1 cellular context compared by ENCODE assay signal in the genomic region with DNA sequence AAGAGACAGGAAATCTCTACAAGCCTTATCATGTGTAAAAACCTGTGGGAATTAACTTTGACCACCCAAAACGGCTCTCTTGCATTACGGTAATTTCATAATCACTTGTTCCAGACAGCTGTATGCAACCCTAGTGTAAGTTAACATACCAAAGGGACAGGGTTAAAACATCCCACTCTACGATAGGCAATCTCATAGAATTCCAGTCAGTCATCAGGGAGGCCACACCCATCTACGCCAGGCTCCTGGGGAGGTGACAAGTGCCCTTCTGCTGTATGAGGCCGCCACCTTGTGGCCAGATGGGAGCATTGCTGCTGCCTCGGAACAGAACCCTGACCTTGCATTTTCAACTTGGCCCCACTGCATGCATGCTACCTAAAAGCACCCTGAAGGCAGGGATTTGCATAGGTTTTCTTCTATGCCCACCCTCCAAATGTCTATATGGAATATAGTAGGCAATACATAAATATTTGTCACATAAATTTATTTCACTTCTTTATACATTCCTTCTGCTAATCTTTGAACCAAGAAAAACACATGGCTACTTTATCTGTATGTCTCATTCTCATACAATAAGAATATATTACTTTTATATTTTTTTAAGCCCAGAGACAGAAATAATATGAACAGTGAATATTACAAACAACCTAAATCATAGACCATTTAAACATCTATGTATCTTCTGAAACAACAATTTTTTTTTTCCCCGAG.
TF ChIP-seq lines count a peak whose summit lies in the region.

No MANE protein-coding gene starts in this region.

TF ChIP-seq in HepG2, 621 proteins besides CTCF, POLR2A, EP300 and RAD21 (continued from another document and continues in another):
- TF ChIP-seq, protein P1, sequence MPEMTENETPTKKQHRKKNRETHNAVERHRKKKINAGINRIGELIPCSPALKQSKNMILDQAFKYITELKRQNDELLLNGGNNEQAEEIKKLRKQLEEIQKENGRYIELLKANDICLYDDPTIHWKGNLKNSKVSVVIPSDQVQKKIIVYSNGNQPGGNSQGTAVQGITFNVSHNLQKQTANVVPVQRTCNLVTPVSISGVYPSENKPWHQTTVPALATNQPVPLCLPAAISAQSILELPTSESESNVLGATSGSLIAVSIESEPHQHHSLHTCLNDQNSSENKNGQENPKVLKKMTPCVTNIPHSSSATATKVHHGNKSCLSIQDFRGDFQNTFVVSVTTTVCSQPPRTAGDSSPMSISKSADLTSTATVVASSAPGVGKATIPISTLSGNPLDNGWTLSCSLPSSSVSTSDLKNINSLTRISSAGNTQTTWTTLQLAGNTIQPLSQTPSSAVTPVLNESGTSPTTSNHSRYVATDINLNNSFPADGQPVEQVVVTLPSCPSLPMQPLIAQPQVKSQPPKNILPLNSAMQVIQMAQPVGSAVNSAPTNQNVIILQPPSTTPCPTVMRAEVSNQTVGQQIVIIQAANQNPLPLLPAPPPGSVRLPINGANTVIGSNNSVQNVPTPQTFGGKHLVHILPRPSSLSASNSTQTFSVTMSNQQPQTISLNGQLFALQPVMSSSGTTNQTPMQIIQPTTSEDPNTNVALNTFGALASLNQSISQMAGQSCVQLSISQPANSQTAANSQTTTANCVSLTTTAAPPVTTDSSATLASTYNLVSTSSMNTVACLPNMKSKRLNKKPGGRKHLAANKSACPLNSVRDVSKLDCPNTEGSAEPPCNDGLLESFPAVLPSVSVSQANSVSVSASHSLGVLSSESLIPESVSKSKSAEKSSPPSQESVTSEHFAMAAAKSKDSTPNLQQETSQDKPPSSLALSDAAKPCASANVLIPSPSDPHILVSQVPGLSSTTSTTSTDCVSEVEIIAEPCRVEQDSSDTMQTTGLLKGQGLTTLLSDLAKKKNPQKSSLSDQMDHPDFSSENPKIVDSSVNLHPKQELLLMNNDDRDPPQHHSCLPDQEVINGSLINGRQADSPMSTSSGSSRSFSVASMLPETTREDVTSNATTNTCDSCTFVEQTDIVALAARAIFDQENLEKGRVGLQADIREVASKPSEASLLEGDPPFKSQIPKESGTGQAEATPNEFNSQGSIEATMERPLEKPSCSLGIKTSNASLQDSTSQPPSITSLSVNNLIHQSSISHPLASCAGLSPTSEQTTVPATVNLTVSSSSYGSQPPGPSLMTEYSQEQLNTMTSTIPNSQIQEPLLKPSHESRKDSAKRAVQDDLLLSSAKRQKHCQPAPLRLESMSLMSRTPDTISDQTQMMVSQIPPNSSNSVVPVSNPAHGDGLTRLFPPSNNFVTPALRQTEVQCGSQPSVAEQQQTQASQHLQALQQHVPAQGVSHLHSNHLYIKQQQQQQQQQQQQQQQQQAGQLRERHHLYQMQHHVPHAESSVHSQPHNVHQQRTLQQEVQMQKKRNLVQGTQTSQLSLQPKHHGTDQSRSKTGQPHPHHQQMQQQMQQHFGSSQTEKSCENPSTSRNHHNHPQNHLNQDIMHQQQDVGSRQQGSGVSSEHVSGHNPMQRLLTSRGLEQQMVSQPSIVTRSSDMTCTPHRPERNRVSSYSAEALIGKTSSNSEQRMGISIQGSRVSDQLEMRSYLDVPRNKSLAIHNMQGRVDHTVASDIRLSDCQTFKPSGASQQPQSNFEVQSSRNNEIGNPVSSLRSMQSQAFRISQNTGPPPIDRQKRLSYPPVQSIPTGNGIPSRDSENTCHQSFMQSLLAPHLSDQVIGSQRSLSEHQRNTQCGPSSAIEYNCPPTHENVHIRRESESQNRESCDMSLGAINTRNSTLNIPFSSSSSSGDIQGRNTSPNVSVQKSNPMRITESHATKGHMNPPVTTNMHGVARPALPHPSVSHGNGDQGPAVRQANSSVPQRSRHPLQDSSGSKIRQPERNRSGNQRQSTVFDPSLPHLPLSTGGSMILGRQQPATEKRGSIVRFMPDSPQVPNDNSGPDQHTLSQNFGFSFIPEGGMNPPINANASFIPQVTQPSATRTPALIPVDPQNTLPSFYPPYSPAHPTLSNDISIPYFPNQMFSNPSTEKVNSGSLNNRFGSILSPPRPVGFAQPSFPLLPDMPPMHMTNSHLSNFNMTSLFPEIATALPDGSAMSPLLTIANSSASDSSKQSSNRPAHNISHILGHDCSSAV (CRISPR knock-in tag; IDR thresholded peaks at IDR 0.05; ENCODE audit: borderline replicate concordance) = no peak
- TF ChIP-seq HOXA3 (CRISPR knock-in tag; IDR thresholded peaks at IDR 0.05) = peak; percentile 71; the same call in 1 of the 2 replicates
- TF ChIP-seq ZFP36 (IDR thresholded peaks at IDR 0.05; ENCODE audit: borderline replicate concordance, low read depth, low read length, partially characterized antibody) = no peak
- TF ChIP-seq FOXK1 (CRISPR knock-in tag; IDR thresholded peaks at IDR 0.05; ENCODE audit: borderline replicate concordance, low read depth) = 0 out of 2 replicates have a peak, but pooled peaks have one; percentile 28
- TF ChIP-seq ZNF263 (CRISPR knock-in tag; IDR thresholded peaks at IDR 0.05) = peak; percentile 25; the same call in 1 of the 2 replicates
- no peak for TF ChIP-seq BRCA1 (CRISPR knock-in tag; IDR thresholded peaks at IDR 0.05)
- no peak for TF ChIP-seq ZNF850 (CRISPR knock-in tag; conservative IDR thresholded peaks at IDR 0.05)
- TF ChIP-seq TRIM24 (CRISPR knock-in tag; IDR thresholded peaks at IDR 0.05) = no peak
- TF ChIP-seq ZNF3 (CRISPR knock-in tag; IDR thresholded peaks at IDR 0.05) = no peak
- TF ChIP-seq ISL2 (CRISPR knock-in tag; IDR thresholded peaks at IDR 0.05) = peak; percentile 33; the same call in 1 of the 2 replicates
- TF ChIP-seq POLR2AphosphoS2 (IDR thresholded peaks at IDR 0.05; ENCODE audit: low read depth, low read length) = no peak
- TF ChIP-seq, protein P2, sequence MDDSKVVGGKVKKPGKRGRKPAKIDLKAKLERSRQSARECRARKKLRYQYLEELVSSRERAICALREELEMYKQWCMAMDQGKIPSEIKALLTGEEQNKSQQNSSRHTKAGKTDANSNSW (CRISPR knock-in tag; IDR thresholded peaks at IDR 0.05; ENCODE audit: borderline replicate concordance) = no peak
- TF ChIP-seq HNF4A (CRISPR knock-in tag; IDR thresholded peaks at IDR 0.05) = peak; percentile 23; the same call in 1 of the 2 replicates
- no peak for TF ChIP-seq ZNF776 (CRISPR knock-in tag; IDR thresholded peaks at IDR 0.05)
- TF ChIP-seq KLF12 (CRISPR knock-in tag; IDR thresholded peaks at IDR 0.05; ENCODE audit: borderline replicate concordance) = peak; percentile 98
- TF ChIP-seq ZNF101 (CRISPR knock-in tag; IDR thresholded peaks at IDR 0.05; ENCODE audit: borderline replicate concordance, low read depth) = no peak
- TF ChIP-seq PAWR (CRISPR knock-in tag; IDR thresholded peaks at IDR 0.05; ENCODE audit: borderline replicate concordance) = no peak
- TF ChIP-seq ZNF451 (CRISPR knock-in tag; IDR thresholded peaks at IDR 0.05) = no peak
- no peak for TF ChIP-seq NR2C2 (CRISPR knock-in tag; IDR thresholded peaks at IDR 0.05; ENCODE audit: borderline replicate concordance)
- TF ChIP-seq ELF4 (CRISPR knock-in tag; IDR thresholded peaks at IDR 0.05; ENCODE audit: borderline replicate concordance) = no peak
- no peak for TF ChIP-seq ZBTB42 (CRISPR knock-in tag; IDR thresholded peaks at IDR 0.05)
- TF ChIP-seq REXO4 (CRISPR knock-in tag; IDR thresholded peaks at IDR 0.05; ENCODE audit: borderline replicate concordance) = no peak
- no peak for TF ChIP-seq ARHGAP35 (CRISPR knock-in tag; IDR thresholded peaks at IDR 0.05; ENCODE audit: borderline replicate concordance)
- TF ChIP-seq, protein P3, sequence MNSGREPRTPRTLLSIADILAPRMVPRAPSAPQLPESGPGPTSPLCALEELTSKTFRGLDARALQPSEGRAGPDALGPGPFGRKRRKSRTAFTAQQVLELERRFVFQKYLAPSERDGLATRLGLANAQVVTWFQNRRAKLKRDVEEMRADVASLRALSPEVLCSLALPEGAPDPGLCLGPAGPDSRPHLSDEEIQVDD (CRISPR knock-in tag; IDR thresholded peaks at IDR 0.05; ENCODE audit: borderline replicate concordance) = no peak
- peak; percentile 83 for TF ChIP-seq SMAD3 (CRISPR knock-in tag; IDR thresholded peaks at IDR 0.05)
- no peak; the same call in 1 of the 2 replicates for TF ChIP-seq BORCS8-MEF2B (CRISPR knock-in tag; IDR thresholded peaks at IDR 0.05)
- TF ChIP-seq TSC22D2 (CRISPR knock-in tag; IDR thresholded peaks at IDR 0.05; ENCODE audit: borderline replicate concordance) = peak; percentile 42; the same call in 1 of the 2 replicates
- no peak for TF ChIP-seq ONECUT2 (CRISPR knock-in tag; IDR thresholded peaks at IDR 0.05)
- no peak for TF ChIP-seq KDM4B (CRISPR knock-in tag; IDR thresholded peaks at IDR 0.05)
- no peak for TF ChIP-seq ZNF616 (CRISPR knock-in tag; IDR thresholded peaks at IDR 0.05; ENCODE audit: low read depth)
- TF ChIP-seq CENPX (CRISPR knock-in tag; IDR thresholded peaks at IDR 0.05) = no peak
- no peak for TF ChIP-seq ZNF251 (CRISPR knock-in tag; IDR thresholded peaks at IDR 0.05)
- TF ChIP-seq XBP1 (CRISPR knock-in tag; IDR thresholded peaks at IDR 0.05) = no peak
- TF ChIP-seq SIX4 (CRISPR knock-in tag; IDR thresholded peaks at IDR 0.05) = peak; percentile 33; the same call in 1 of the 2 replicates
- TF ChIP-seq ZNF737 (CRISPR knock-in tag; IDR thresholded peaks at IDR 0.05; ENCODE audit: borderline replicate concordance) = no peak
- no peak for TF ChIP-seq ZZZ3 (CRISPR knock-in tag; IDR thresholded peaks at IDR 0.05; ENCODE audit: borderline replicate concordance)
- TF ChIP-seq ZNF124 (CRISPR knock-in tag; IDR thresholded peaks at IDR 0.05) = no peak
- TF ChIP-seq, protein P4, sequence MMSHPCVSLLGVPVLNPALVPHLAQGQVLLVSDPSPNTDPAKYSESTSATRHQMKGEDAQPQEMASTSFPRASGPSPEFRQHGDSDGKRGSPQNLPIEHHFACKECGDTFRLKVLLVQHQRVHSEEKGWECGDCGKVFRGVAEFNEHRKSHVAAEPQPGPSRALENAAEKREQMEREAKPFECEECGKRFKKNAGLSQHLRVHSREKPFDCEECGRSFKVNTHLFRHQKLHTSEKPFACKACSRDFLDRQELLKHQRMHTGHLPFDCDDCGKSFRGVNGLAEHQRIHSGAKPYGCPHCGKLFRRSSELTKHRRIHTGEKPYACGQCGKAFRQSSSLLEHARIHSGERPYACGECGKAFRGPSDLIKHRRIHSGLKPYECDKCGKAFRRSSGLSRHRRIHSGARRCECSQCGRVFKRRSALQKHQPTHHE (CRISPR knock-in tag; IDR thresholded peaks at IDR 0.05; ENCODE audit: borderline replicate concordance) = no peak
- TF ChIP-seq CREM (IDR thresholded peaks at IDR 0.05) = no peak
- TF ChIP-seq CREM (CRISPR knock-in tag; IDR thresholded peaks at IDR 0.05) = no peak
- TF ChIP-seq MAF1 (CRISPR knock-in tag; IDR thresholded peaks at IDR 0.05; ENCODE audit: borderline replicate concordance) = no peak
- no peak for TF ChIP-seq KAT7 (CRISPR knock-in tag; IDR thresholded peaks at IDR 0.05; ENCODE audit: borderline replicate concordance)
- TF ChIP-seq RNF2 (conservative IDR thresholded peaks at IDR 0.05; ENCODE audit: low read depth) = no peak
- TF ChIP-seq LCORL (IDR thresholded peaks at IDR 0.05) = no peak
- no peak for TF ChIP-seq LCORL (CRISPR knock-in tag; IDR thresholded peaks at IDR 0.05)
- TF ChIP-seq ZNF720 (CRISPR knock-in tag; IDR thresholded peaks at IDR 0.05) = no peak
- no peak for TF ChIP-seq NFKB2 (CRISPR knock-in tag; IDR thresholded peaks at IDR 0.05; ENCODE audit: borderline replicate concordance)
- no peak for TF ChIP-seq ZNF781 (CRISPR knock-in tag; IDR thresholded peaks at IDR 0.05; ENCODE audit: borderline replicate concordance, not compliant biosample characterization)
- TF ChIP-seq, protein P5, sequence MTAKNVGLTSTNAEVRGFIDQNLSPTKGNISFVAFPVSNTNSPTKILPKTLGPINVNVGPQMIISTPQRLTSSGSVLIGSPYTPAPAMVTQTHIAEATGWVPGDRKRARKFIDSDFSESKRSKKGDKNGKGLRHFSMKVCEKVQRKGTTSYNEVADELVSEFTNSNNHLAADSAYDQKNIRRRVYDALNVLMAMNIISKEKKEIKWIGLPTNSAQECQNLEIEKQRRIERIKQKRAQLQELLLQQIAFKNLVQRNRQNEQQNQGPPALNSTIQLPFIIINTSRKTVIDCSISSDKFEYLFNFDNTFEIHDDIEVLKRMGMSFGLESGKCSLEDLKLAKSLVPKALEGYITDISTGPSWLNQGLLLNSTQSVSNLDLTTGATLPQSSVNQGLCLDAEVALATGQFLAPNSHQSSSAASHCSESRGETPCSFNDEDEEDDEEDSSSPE (CRISPR knock-in tag; IDR thresholded peaks at IDR 0.05) = no peak
- no peak for TF ChIP-seq ZNF546 (CRISPR knock-in tag; conservative IDR thresholded peaks at IDR 0.05)
- no peak for TF ChIP-seq ZNF329 (CRISPR knock-in tag; IDR thresholded peaks at IDR 0.05; ENCODE audit: low read depth)
- TF ChIP-seq NPAS2 (CRISPR knock-in tag; IDR thresholded peaks at IDR 0.05; ENCODE audit: borderline replicate concordance) = no peak
- TF ChIP-seq NR1H2 (CRISPR knock-in tag; IDR thresholded peaks at IDR 0.05; ENCODE audit: borderline replicate concordance, low read depth) = no peak
- no peak for TF ChIP-seq HMG20B (CRISPR knock-in tag; conservative IDR thresholded peaks at IDR 0.05)
- no peak for TF ChIP-seq ZNF20 (CRISPR knock-in tag; IDR thresholded peaks at IDR 0.05)
- TF ChIP-seq, protein P6, sequence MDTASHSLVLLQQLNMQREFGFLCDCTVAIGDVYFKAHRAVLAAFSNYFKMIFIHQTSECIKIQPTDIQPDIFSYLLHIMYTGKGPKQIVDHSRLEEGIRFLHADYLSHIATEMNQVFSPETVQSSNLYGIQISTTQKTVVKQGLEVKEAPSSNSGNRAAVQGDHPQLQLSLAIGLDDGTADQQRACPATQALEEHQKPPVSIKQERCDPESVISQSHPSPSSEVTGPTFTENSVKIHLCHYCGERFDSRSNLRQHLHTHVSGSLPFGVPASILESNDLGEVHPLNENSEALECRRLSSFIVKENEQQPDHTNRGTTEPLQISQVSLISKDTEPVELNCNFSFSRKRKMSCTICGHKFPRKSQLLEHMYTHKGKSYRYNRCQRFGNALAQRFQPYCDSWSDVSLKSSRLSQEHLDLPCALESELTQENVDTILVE (CRISPR knock-in tag; IDR thresholded peaks at IDR 0.05) = peak; percentile 69; the same call in 1 of the 2 replicates
- TF ChIP-seq ZNF629 (CRISPR knock-in tag; conservative IDR thresholded peaks at IDR 0.05) = no peak
- no peak for TF ChIP-seq NFKBIZ (CRISPR knock-in tag; IDR thresholded peaks at IDR 0.05)
- TF ChIP-seq, protein P7, sequence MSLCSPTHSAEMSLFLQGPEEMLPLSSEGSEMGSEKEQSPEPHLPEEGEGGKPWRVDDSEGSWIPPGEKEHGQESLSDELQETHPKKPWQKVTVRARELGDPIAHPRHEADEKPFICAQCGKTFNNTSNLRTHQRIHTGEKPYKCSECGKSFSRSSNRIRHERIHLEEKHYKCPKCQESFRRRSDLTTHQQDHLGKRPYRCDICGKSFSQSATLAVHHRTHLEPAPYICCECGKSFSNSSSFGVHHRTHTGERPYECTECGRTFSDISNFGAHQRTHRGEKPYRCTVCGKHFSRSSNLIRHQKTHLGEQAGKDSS (CRISPR knock-in tag; IDR thresholded peaks at IDR 0.05; ENCODE audit: borderline replicate concordance, low read depth) = no peak
